ENCODE assay signal across 14 cellular contexts in genomic region chr16:48452991-48453760, GRCh38.
"Had no signal": no experiment of that assay in that cellular context is flagged by ENCODE, and none has a peak within 500 bp of the region (broad histone marks: within the 10 kb centered on the region; RNA-seq: fewer than 3 reads in every experiment).

No MANE protein-coding gene starts in this region.

- H3K4me3 Mint-ChIP-seq: activated CD8-positive, alpha-beta T cell treated with anti-CD3 and anti-CD28 coated beads, Interleukin-2, amount 10 ng/mL, durations not matched to agents 7 days and 5 days; activated naive CD4-positive, alpha-beta T cell treated with anti-CD3 and anti-CD28 coated beads for 36 hours; activated T-helper 17 cell treated with anti-CD3 and anti-CD28 coated beads, Interleukin-2, amount 50 U/mL, for 72 hours; central memory CD8-positive, alpha-beta T cell; effector memory CD8-positive, alpha-beta T cell; natural killer cell; T-helper 1 cell treated with Interleukin-12 subunit alpha and Interleukin-12 subunit beta and Interleukin-4 antibody, amounts not matched to agents 30 μg/mL and 1 μg/mL, for 36 hours; WTC11 had no signal

- H3K9me3 ChIP-seq: prostate gland, tibial artery had no signal

- H3K27ac Mint-ChIP-seq: activated CD8-positive, alpha-beta T cell treated with anti-CD3 and anti-CD28 coated beads, Interleukin-2, amount 10 ng/mL, durations not matched to agents 7 days and 5 days; activated naive CD4-positive, alpha-beta T cell treated with anti-CD3 and anti-CD28 coated beads for 36 hours; activated T-helper 17 cell treated with anti-CD3 and anti-CD28 coated beads, Interleukin-2, amount 50 U/mL, for 72 hours; natural killer cell; T-helper 1 cell treated with Interleukin-12 subunit alpha and Interleukin-12 subunit beta and Interleukin-4 antibody, amounts not matched to agents 30 μg/mL and 1 μg/mL, for 36 hours; WTC11 had no signal

- H3K9me3 Mint-ChIP-seq: activated naive CD4-positive, alpha-beta T cell treated with anti-CD3 and anti-CD28 coated beads for 36 hours; activated T-helper 17 cell treated with anti-CD3 and anti-CD28 coated beads, Interleukin-2, amount 50 U/mL, for 72 hours; central memory CD8-positive, alpha-beta T cell; effector memory CD8-positive, alpha-beta T cell; natural killer cell; T-helper 1 cell treated with Interleukin-12 subunit alpha and Interleukin-12 subunit beta and Interleukin-4 antibody, amounts not matched to agents 30 μg/mL and 1 μg/mL, for 36 hours; WTC11 had no signal

- ATAC-seq: activated CD8-positive, alpha-beta T cell treated with anti-CD3 and anti-CD28 coated beads, Interleukin-2, amount 10 ng/mL, durations not matched to agents 7 days and 5 days; activated T-helper 17 cell treated with anti-CD3 and anti-CD28 coated beads, Interleukin-2, amount 50 U/mL, for 72 hours; effector memory CD8-positive, alpha-beta T cell; natural killer cell; WTC11 had no signal

- DNase-seq: activated CD4-positive, alpha-beta T cell treated with anti-CD3 and anti-CD28 coated beads for 48 hours; activated CD8-positive, alpha-beta T cell treated with anti-CD3 and anti-CD28 coated beads, Interleukin-2, amount 10 ng/mL, durations not matched to agents 7 days and 5 days; activated naive CD4-positive, alpha-beta T cell treated with anti-CD3 and anti-CD28 coated beads for 36 hours; effector memory CD8-positive, alpha-beta T cell; natural killer cell; occipital lobe; stimulated activated CD4-positive, alpha-beta T cell treated with anti-CD3 and anti-CD28 coated beads, Interleukin-4, amount 100 ng/mL, for 4 hours; tibial artery had no signal

- H3K27ac ChIP-seq: epithelial cell of prostate, prostate gland, tibial artery had no signal

- H3K27me3 ChIP-seq: tibial artery had no signal

- H3K4me3 ChIP-seq: prostate gland, tibial artery had no signal

- H3K4me1 Mint-ChIP-seq: activated T-helper 17 cell treated with anti-CD3 and anti-CD28 coated beads, Interleukin-2, amount 50 U/mL, for 72 hours; WTC11 had no signal

- H3K4me1 ChIP-seq: prostate gland, tibial artery had no signal

- H3K36me3 ChIP-seq: prostate gland, tibial artery had no signal

- H3K27me3 Mint-ChIP-seq: central memory CD8-positive, alpha-beta T cell; effector memory CD8-positive, alpha-beta T cell had no signal

- H3K36me3 Mint-ChIP-seq: natural killer cell, WTC11 had no signal
